In genomic region chr17:18186271-18186982, GRCh38 we compare ENCODE assay signal across 8 cellular contexts. TPM values are rescaled to one million over a fixed set of nuclear protein-coding genes. Genes with fewer than 3 reads are reported as not detected.
DNase-seq lines count a peak whose midpoint lies in the region; ATAC-seq, FAIRE-seq and TF ChIP-seq lines count a peak whose summit lies in the region.

No MANE protein-coding gene starts in this region.

- peak overlapping the region; percentile 54 for H3K9ac ChIP-seq in HUES6 (ENCODE audit: low read length)

- H3K27me3 ChIP-seq in HUES6 (ENCODE audit: control insufficient read depth, insufficient read depth, low read length), result no peaks in the 10 kb centered on the region
- H3K27me3 ChIP-seq in breast epithelium, result no peaks in the 10 kb centered on the region

- peak overlapping the region; percentile 12 to 96; a peak in 4 of 6 replicates for H3K27ac ChIP-seq in A549
- no peak overlapping the region for H3K27ac ChIP-seq in HUES6 (ENCODE audit: low read depth, low read length)
- peak overlapping the region; percentile 77 to 96 for H3K27ac ChIP-seq in breast epithelium

- H3K4me1 ChIP-seq in A549 (peaks cover 65% of the 10 kb centered on the region), HUES6 (ENCODE audit: control insufficient read depth, insufficient read depth, low read length) (peaks cover 40% of the 10 kb centered on the region), breast epithelium (peaks cover 15 to 35% of the 10 kb centered on the region in 2 donors)

- H3K4me2 ChIP-seq in A549, result peak overlapping the region; percentile 88

- TF ChIP-seq CTCF in A549 (IDR thresholded peaks at IDR 0.05) (no peak), breast epithelium (IDR thresholded peaks at IDR 0.05) (no peak)

- ATAC-seq in A549, result no peak
- ATAC-seq in HG02571 (IDR thresholded peaks at IDR 0.05; ENCODE audit: unreplicated experiment), result no peak
- ATAC-seq in GM18520 (IDR thresholded peaks at IDR 0.05; ENCODE audit: unreplicated experiment), result no peak

- CTCF ChIA-PET in A549 (lab: Yijun Ruan, JAX), result interaction anchor here (0.7 to 8.4 kb wide), 4 partner anchors 10 to 147 kb away, joined by 4 to 32 read pairs (median 4); no protein-coding TSS in a partner anchor

- WGBS in A549 (ENCODE audit: missing lambda C conversion rate), result 78% methylated on average over 7 of the region's 7 CpGs

- intact Hi-C loops in breast epithelium (cut with DNase I; ENCODE audit: low total_unique reads), result no loop called here

- H3K36me3 ChIP-seq in HUES6 (ENCODE audit: control insufficient read depth, insufficient read depth, low read length) (peaks cover 48% of the 10 kb centered on the region), breast epithelium (no peaks in the 10 kb centered on the region)

- FAIRE-seq in A549 (lab: Jason Lieb, UNC), result no peak

- TF ChIP-seq EP300 in A549 (IDR thresholded peaks at IDR 0.05), result no peak

- H3K9me3 ChIP-seq in A549 (no peaks in the 10 kb centered on the region), HUES6 (ENCODE audit: control insufficient read depth, insufficient read depth, low read depth, low read length) (no peaks in the 10 kb centered on the region), breast epithelium (no peaks in the 10 kb centered on the region)

- TF ChIP-seq POLR2A in A549 (IDR thresholded peaks at IDR 0.05; ENCODE audit: low read length) (no peak), breast epithelium (IDR thresholded peaks at IDR 0.05) (no peak)

- DNase-seq in A549 (ENCODE audit: low read depth in 1 of 2, low spot score in 1 of 2) (no peak), breast epithelium (ENCODE audit: low spot score in 2 of 2) (peak in 1 of 2 donors; percentile 32), midbrain (lab: John Stamatoyannopoulos, UW) (peak; percentile 18), NCI-H748 (lab: John Stamatoyannopoulos, UW; ENCODE audit: unreplicated experiment) (no peak), HPDE6-E6E7 (ENCODE audit: extremely low spot score) (no peak)

- no peak for TF ChIP-seq RAD21 in A549 (conservative IDR thresholded peaks at IDR 0.05 in 1 of 2, IDR thresholded peaks at IDR 0.05 in 1 of 2)

- peak overlapping the region; percentile 73 for H3K4me3 ChIP-seq in A549
- peak overlapping the region; percentile 67 for H3K4me3 ChIP-seq in HUES6 (ENCODE audit: low read depth, low read length)
- H3K4me3 ChIP-seq in breast epithelium, result peak overlapping the region; percentile 77 to 99 (median 95)

- POLR2A ChIA-PET in A549 (lab: Yijun Ruan, JAX), result interaction anchor here (1.1 kb wide), 1 partner anchor 12 kb away, joined by 3 read pairs; no protein-coding TSS in a partner anchor

TF ChIP-seq in A549, 52 proteins besides CTCF, POLR2A, EP300 and RAD21:
- TF ChIP-seq HOXA7 (CRISPR knock-in tag; IDR thresholded peaks at IDR 0.05), result no peak
- no peak for TF ChIP-seq REST (IDR thresholded peaks at IDR 0.05)
- no peak for TF ChIP-seq NPAS2 (CRISPR knock-in tag; IDR thresholded peaks at IDR 0.05; ENCODE audit: borderline replicate concordance)
- TF ChIP-seq PHF8 (IDR thresholded peaks at IDR 0.05; ENCODE audit: borderline replicate concordance, low read depth), result no peak
- no peak for TF ChIP-seq EHMT2 (IDR thresholded peaks at IDR 0.05; ENCODE audit: low read depth)
- peak; percentile 38 to 47; a peak in 2 of 4 replicates for TF ChIP-seq CEBPB (IDR thresholded peaks at IDR 0.05)
TF ChIP-seq in A549: peak in this region for 1.

RNA-seq across cellular contexts. Expression of gene ALKBH5, which starts 2.8 kb away (rescaled TPM):
- polyA plus RNA-seq in A549 (2011; rRNA removed) (99.2 and 105 TPM in 2 replicates), A549 (2017; fragmentation: RNase III; extraction: RNeasy Plus Mini Kit Qiagen cat#74134 plus additional on column Dnase treatment) (52.5 to 57.9 TPM (median 54.2 TPM) in 3 replicates)
- 69.5 and 90.7 TPM in 2 replicates for polyA plus RNA-seq in A549 (2012; cell fraction: cytosol; rRNA removed)
- polyA plus RNA-seq in A549 (2012; cell fraction: nucleus; rRNA removed), result 47.9 and 50.7 TPM in 2 replicates
- polyA minus RNA-seq in A549 (2011; rRNA and poly(A)+ RNA removed), result 158 and 192 TPM in 2 replicates
- 10 to 100 TPM; 80.0 to 90.0 (median 82.3) TPM for total RNA-seq in breast epithelium

RNA-seq across cellular contexts. Expression of gene LLGL1, which starts 39.0 kb away (rescaled TPM):
- 11.2 and 13.1 TPM in 2 replicates for polyA plus RNA-seq in A549 (2011; rRNA removed)
- 26.7 and 42.5 TPM in 2 replicates for polyA plus RNA-seq in A549 (2012; cell fraction: cytosol; rRNA removed)
- polyA plus RNA-seq in A549 (2012; cell fraction: nucleus; rRNA removed), result 42.1 and 57.8 TPM in 2 replicates
- 15.5 to 19.3 TPM (median 18.9 TPM) in 3 replicates for polyA plus RNA-seq in A549 (2017; fragmentation: RNase III; extraction: RNeasy Plus Mini Kit Qiagen cat#74134 plus additional on column Dnase treatment)
- 13.9 and 20.5 TPM in 2 replicates for polyA minus RNA-seq in A549 (2011; rRNA and poly(A)+ RNA removed)
- 10 to 100 TPM; 16.0 to 21.6 (median 18.4) TPM for total RNA-seq in breast epithelium
